ENCODE assay signal across 10 cellular contexts in genomic region chr6:32855467-32856174, GRCh38. TPM values are rescaled to one million over a fixed set of nuclear protein-coding genes. Genes with fewer than 3 reads are reported as not detected.
DNase-seq lines count a peak whose midpoint lies in the region; ATAC-seq and TF ChIP-seq lines count a peak whose summit lies in the region.
"Had no signal": no experiment of that assay in that cellular context is flagged by ENCODE, and none has a peak within 500 bp of the region (broad histone marks: within the 10 kb centered on the region; RNA-seq: fewer than 3 reads in every experiment).

No MANE protein-coding gene starts in this region.

- H3K36me3 Mint-ChIP-seq in stimulated activated naive CD8-positive, alpha-beta T cell treated with anti-CD3 and anti-CD28 coated beads, Interleukin-15, Interleukin-2, amounts not matched to agents 100 ng/mL and 50 ng/mL, for 24 hours (ENCODE audit: low read depth), result peaks cover 74% of the 10 kb centered on the region
- H3K36me3 Mint-ChIP-seq in activated naive CD8-positive, alpha-beta T cell, result peaks cover 46% of the 10 kb centered on the region
- H3K36me3 Mint-ChIP-seq in naive B cell, result peaks cover 37 to 44% of the 10 kb centered on the region in 2 donors
- peaks cover 2% of the 10 kb centered on the region for H3K36me3 Mint-ChIP-seq in mesothelial cell of epicardium

- no peak for ATAC-seq in stimulated activated naive CD8-positive, alpha-beta T cell treated with anti-CD3 and anti-CD28 coated beads, Interleukin-15, Interleukin-2, amounts not matched to agents 100 U/mL and 50 U/mL, for 24 hours
- no peak for ATAC-seq in naive B cell (ENCODE audit: low read depth in 2 of 2)

- DNase-seq in stimulated activated naive CD8-positive, alpha-beta T cell treated with anti-CD3 and anti-CD28 coated beads, Interleukin-15, Interleukin-2, amounts not matched to agents 100 U/mL and 50 U/mL, for 24 hours, result no peak
- DNase-seq in naive B cell (no peak), DMS 273 treated with DMSO at 0.1 percent for 48 hours (lab: John Stamatoyannopoulos, UW) (no peak), SHP77 (lab: John Stamatoyannopoulos, UW) (no peak), mesothelial cell of epicardium (ENCODE audit: low spot score in 2 of 2, unreplicated experiment in 2 of 2) (no peak), DMS 273 (lab: John Stamatoyannopoulos, UW; ENCODE audit: unreplicated experiment) (no peak)
- DNase-seq: NCI-H345 had no signal

- H3K9me3 Mint-ChIP-seq in stimulated activated naive CD8-positive, alpha-beta T cell treated with anti-CD3 and anti-CD28 coated beads, Interleukin-15, Interleukin-2, amounts not matched to agents 100 ng/mL and 50 ng/mL, for 24 hours, result no peaks in the 10 kb centered on the region
- H3K9me3 Mint-ChIP-seq in activated naive CD8-positive, alpha-beta T cell (ENCODE audit: low read depth), result no peaks in the 10 kb centered on the region
- H3K9me3 Mint-ChIP-seq in naive B cell (no peaks in the 10 kb centered on the region), mesothelial cell of epicardium (no peaks in the 10 kb centered on the region)

- no peak for TF ChIP-seq CTCF in mesothelial cell of epicardium (IDR thresholded peaks at IDR 0.05; ENCODE audit: unreplicated experiment)

- peaks cover 67% of the 10 kb centered on the region for H3K4me1 Mint-ChIP-seq in stimulated activated naive CD8-positive, alpha-beta T cell treated with anti-CD3 and anti-CD28 coated beads, Interleukin-15, Interleukin-2, amounts not matched to agents 100 ng/mL and 50 ng/mL, for 24 hours (ENCODE audit: low read depth)
- H3K4me1 Mint-ChIP-seq in activated naive CD8-positive, alpha-beta T cell (ENCODE audit: low read depth), result peaks cover 61% of the 10 kb centered on the region
- H3K4me1 Mint-ChIP-seq in naive B cell, result peaks cover 53 to 77% (median 72%) of the 10 kb centered on the region in 3 donors
- peaks cover 20% of the 10 kb centered on the region for H3K4me1 Mint-ChIP-seq in mesothelial cell of epicardium

- no peaks in the 10 kb centered on the region for H3K27me3 Mint-ChIP-seq in stimulated activated naive CD8-positive, alpha-beta T cell treated with anti-CD3 and anti-CD28 coated beads, Interleukin-15, Interleukin-2, amounts not matched to agents 100 ng/mL and 50 ng/mL, for 24 hours
- no peaks in the 10 kb centered on the region for H3K27me3 Mint-ChIP-seq in activated naive CD8-positive, alpha-beta T cell
- H3K27me3 Mint-ChIP-seq in naive B cell (no peaks in the 10 kb centered on the region), mesothelial cell of epicardium (ENCODE audit: low read depth) (peaks cover 87% of the 10 kb centered on the region)

- peak overlapping the region; percentile 99 for H3K4me3 Mint-ChIP-seq in stimulated activated naive CD8-positive, alpha-beta T cell treated with anti-CD3 and anti-CD28 coated beads, Interleukin-15, Interleukin-2, amounts not matched to agents 100 ng/mL and 50 ng/mL, for 24 hours
- H3K4me3 Mint-ChIP-seq in activated naive CD8-positive, alpha-beta T cell, result peak overlapping the region; percentile 96
- H3K4me3 Mint-ChIP-seq in naive B cell (peak overlapping the region; percentile 93 to 100 (median 100)), mesothelial cell of epicardium (no peak overlapping the region)

- peak overlapping the region; percentile 99 for H3K27ac Mint-ChIP-seq in stimulated activated naive CD8-positive, alpha-beta T cell treated with anti-CD3 and anti-CD28 coated beads, Interleukin-15, Interleukin-2, amounts not matched to agents 100 ng/mL and 50 ng/mL, for 24 hours
- peak overlapping the region; percentile 99 for H3K27ac Mint-ChIP-seq in activated naive CD8-positive, alpha-beta T cell
- H3K27ac Mint-ChIP-seq in naive B cell (peak overlapping the region; percentile 1 to 100 (median 94)), mesothelial cell of epicardium (no peak overlapping the region)

RNA-seq across cellular contexts. Expression of gene PSMB9, which starts 1.6 kb away (rescaled TPM):
- polyA plus RNA-seq in naive B cell (ENCODE audit: low read depth in 6 of 6), result 100 to 1,000 TPM; 347 to 677 (median 445) TPM
- 0.81 to 0.82 TPM in 2 of 3 replicates, not detected in the other for total RNA-seq in mesothelial cell of epicardium

RNA-seq across cellular contexts. Expression of gene TAP1, which starts 2.1 kb away (rescaled TPM):
- polyA plus RNA-seq in naive B cell (ENCODE audit: low read depth in 6 of 6), result 100 to 1,000 TPM; 106 to 215 (median 145) TPM
- 9.3 to 10.4 TPM (median 10.3 TPM) in 3 replicates for total RNA-seq in mesothelial cell of epicardium

RNA-seq across cellular contexts. Expression of gene PSMB8, which starts 11.8 kb away (rescaled TPM):
- 100 to 1,000 TPM; 297 to 462 (median 380) TPM for polyA plus RNA-seq in naive B cell (ENCODE audit: low read depth in 6 of 6)
- 12.3 to 14.2 TPM (median 14.1 TPM) in 3 replicates for total RNA-seq in mesothelial cell of epicardium

RNA-seq across cellular contexts. Expression of gene TAP2, which starts 17.1 kb away (rescaled TPM):
- 10 to 100 TPM; 18.2 to 33.0 (median 25.4) TPM for polyA plus RNA-seq in naive B cell (ENCODE audit: low read depth in 6 of 6)
- total RNA-seq in mesothelial cell of epicardium, result 22.9 to 24.2 TPM (median 23.6 TPM) in 3 replicates

RNA-seq across cellular contexts. Expression of gene HLA-DOB, which starts 38.8 kb away (rescaled TPM):
- 1,000 to 10,000 TPM in 1 of 6 donors, 100 to 1,000 TPM in 5; 669 to 1,199 (median 837) TPM for polyA plus RNA-seq in naive B cell (ENCODE audit: low read depth in 6 of 6)
- total RNA-seq in mesothelial cell of epicardium, result 0.35 to 0.52 TPM (median 0.45 TPM) in 3 replicates
- total RNA-seq: mesenteric fat pad had no signal
